Comparison of ENCODE assay signal across 8 cellular contexts in the genomic region with DNA sequence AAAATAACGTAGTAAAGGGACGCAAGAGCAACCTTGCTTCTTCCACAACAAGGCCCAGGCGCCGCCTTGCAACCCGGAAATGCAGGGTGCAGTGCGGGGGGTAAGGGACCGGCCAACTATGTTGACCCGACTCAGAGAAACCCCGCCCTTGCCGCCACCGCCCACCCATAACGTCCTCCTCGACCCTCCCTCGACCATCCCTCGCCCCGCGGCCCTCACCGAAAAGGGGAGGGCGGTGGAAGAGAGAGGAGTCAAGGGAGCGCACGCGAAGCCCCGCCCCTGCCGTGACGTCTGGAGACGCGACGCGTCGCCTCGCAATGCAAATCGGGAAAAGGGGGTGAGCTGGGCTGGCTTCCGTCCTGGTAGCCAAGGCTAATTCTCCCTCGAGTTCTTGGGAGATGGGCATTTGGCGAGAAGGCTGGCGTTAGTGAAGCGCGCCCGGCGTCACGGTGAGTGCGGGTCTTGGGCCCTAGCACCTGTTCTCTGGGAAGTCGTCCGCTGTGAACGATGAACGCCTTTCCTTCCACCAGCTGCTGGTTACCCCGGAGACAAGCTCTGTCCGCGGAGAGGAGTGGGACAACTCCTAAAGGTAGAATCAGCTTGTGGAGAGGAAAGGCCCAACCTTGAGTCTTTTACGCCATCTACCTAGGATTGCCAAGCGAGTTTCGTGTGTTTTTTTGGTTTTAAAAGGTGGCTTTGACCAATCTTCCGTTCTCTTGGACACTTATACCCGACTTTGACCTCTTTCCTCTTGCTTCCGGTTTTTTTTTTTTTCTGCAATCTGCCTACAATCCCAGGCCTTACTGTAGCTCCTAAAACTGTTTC. TPM values are rescaled to one million over a fixed set of nuclear protein-coding genes. Genes with fewer than 3 reads are reported as not detected.
DNase-seq lines count a peak whose midpoint lies in the region; ATAC-seq and TF ChIP-seq lines count a peak whose summit lies in the region.

USP8 (plus strand) TSS at position 340 of the 825 bp plus-strand sequence. CDS start 14,669 bp downstream, outside the sequence.

- H4K20me1 ChIP-seq in fibroblast of lung (ENCODE audit: control insufficient read depth, extremely low read depth, insufficient read depth, low read length), result no peaks in the 10 kb centered on the region

- peaks cover 10% of the 10 kb centered on the region for H3K4me1 Mint-ChIP-seq in activated T-helper 17 cell treated with anti-CD3 and anti-CD28 coated beads, Interleukin-2, amount 50 U/mL, for 72 hours
- peaks cover 23 to 59% (median 34%) of the 10 kb centered on the region in 7 donors for H3K4me1 Mint-ChIP-seq in naive thymus-derived CD4-positive, alpha-beta T cell
- peaks cover 11 to 17% of the 10 kb centered on the region in 2 donors for H3K4me1 Mint-ChIP-seq in stimulated activated naive B cell treated with anti-CD40 and anti-IgM and Interleukin-4, amounts not matched to agents 10 μg/mL and 1 μg/mL and 100 μg/mL, for 72 hours

- H3K4me3 ChIP-seq in LNCaP clone FGC (ENCODE audit: low read depth, low read length), result peak within 1 kb of the TSS; percentile 73
- H3K4me3 ChIP-seq in fibroblast of lung (replicated peaks in 1 of 4; ENCODE audit: control extremely low read depth in 1 of 4, insufficient read depth in 1 of 4, low read depth in 3 of 4, low read length in 4 of 4), result peak within 1 kb of the TSS; percentile 53 to 98 (median 74)
- peak within 1 kb of the TSS; percentile 91 for H3K4me3 ChIP-seq in naive thymus-derived CD4-positive, alpha-beta T cell (ENCODE audit: low read length)

- H3K79me2 ChIP-seq in fibroblast of lung (ENCODE audit: control insufficient read depth, insufficient read depth, low read length), result peaks cover 47% of the 10 kb centered on the region

- no peaks in the 10 kb centered on the region for H3K36me3 ChIP-seq in fibroblast of lung (ENCODE audit: control insufficient read depth, insufficient read depth, low read length)
- H3K36me3 ChIP-seq in naive thymus-derived CD4-positive, alpha-beta T cell (ENCODE audit: control insufficient read depth in 2 of 3, insufficient read depth in 3 of 3, low read length in 3 of 3), result peaks cover 0 to 4% (median 0%) of the 10 kb centered on the region in 3 experiments

- peak within 1 kb of the TSS; percentile 87 for H3K27ac ChIP-seq in RWPE1
- peak within 1 kb of the TSS; percentile 88 for H3K27ac ChIP-seq in fibroblast of lung (ENCODE audit: insufficient read depth, low read length)
- peak within 1 kb of the TSS; percentile 93 for H3K27ac ChIP-seq in naive thymus-derived CD4-positive, alpha-beta T cell (ENCODE audit: low read depth, low read length)

- H3K4me2 ChIP-seq in fibroblast of lung (ENCODE audit: extremely low read depth, insufficient read depth, low read length), result peak within 1 kb of the TSS; percentile 86

- POLR2A ChIA-PET in RWPE1 (lab: Yijun Ruan, JAX; ENCODE audit: low non-redundant PET), result interaction anchor here (0.6 to 0.7 kb wide), 3 partner anchors 68 to 450 kb away, joined by 3 to 6 read pairs (median 4); no protein-coding TSS in a partner anchor
- POLR2A ChIA-PET in naive thymus-derived CD4-positive, alpha-beta T cell (lab: Charles Lee), result interaction anchor here (0.6 to 4.7 kb wide), 10 partner anchors 8 to 1586 kb away, joined by 3 to 115 read pairs (median 4); partner anchors contain the start of genes GABPB1 and TRPM7

- H3K4me1 ChIP-seq in fibroblast of lung (ENCODE audit: control insufficient read depth, extremely low read depth, insufficient read depth, low read length), result no peaks in the 10 kb centered on the region
- H3K4me1 ChIP-seq in naive thymus-derived CD4-positive, alpha-beta T cell (ENCODE audit: control insufficient read depth in 2 of 2, insufficient read depth in 2 of 2, low read length in 2 of 2), result peaks cover 8 to 20% of the 10 kb centered on the region in 2 donors

- H3K27ac Mint-ChIP-seq in activated T-helper 17 cell treated with anti-CD3 and anti-CD28 coated beads, Interleukin-2, amount 50 U/mL, for 72 hours, result peak within 1 kb of the TSS; percentile 97
- peak within 1 kb of the TSS; percentile 91 to 99 (median 97) for H3K27ac Mint-ChIP-seq in naive thymus-derived CD4-positive, alpha-beta T cell
- peak within 1 kb of the TSS; percentile 99 for H3K27ac Mint-ChIP-seq in stimulated activated naive B cell treated with anti-CD40 and anti-IgM and Interleukin-4, amounts not matched to agents 10 μg/mL and 1 μg/mL and 100 μg/mL, for 72 hours

- H2AFZ ChIP-seq in fibroblast of lung (ENCODE audit: low read length), result peak within 1 kb of the TSS; percentile 44

- intact Hi-C loops in naive thymus-derived CD4-positive, alpha-beta T cell (cut with micrococcal nuclease), result loop anchor here (1.0 to 10.0 kb wide), 18 partner anchors 69 to 1613 kb away; partner anchors contain the start of genes COPS2 (in 2 of the 2), EID1 (in 2 of the 2), FAM227B (in 2 of the 2) and SPPL2A (in 2 of the 2)

- peak within 1 kb of the TSS; percentile 60 for H3K9ac ChIP-seq in fibroblast of lung (ENCODE audit: insufficient read depth, low read length)

- CTCF ChIA-PET in RWPE1 (lab: Yijun Ruan, JAX), result interaction anchor here (0.5 to 0.6 kb wide), 3 partner anchors 96 to 1393 kb away, joined by 3 to 4 read pairs (median 3); no protein-coding TSS in a partner anchor
- CTCF ChIA-PET in naive thymus-derived CD4-positive, alpha-beta T cell (lab: Charles Lee), result interaction anchor here (1.3 kb wide), 1 partner anchor 69 kb away, joined by 4 read pairs; the partner anchor contains the start of gene GABPB1

- no peaks in the 10 kb centered on the region for H3K27me3 ChIP-seq in fibroblast of lung (ENCODE audit: control insufficient read depth, insufficient read depth, low read length)
- no peaks in the 10 kb centered on the region for H3K27me3 ChIP-seq in naive thymus-derived CD4-positive, alpha-beta T cell (ENCODE audit: control insufficient read depth in 2 of 2, insufficient read depth in 2 of 2, low read length in 2 of 2)

- no peak for TF ChIP-seq CTCF in LNCaP clone FGC (IDR thresholded peaks at IDR 0.05; ENCODE audit: control insufficient read depth, extremely low read depth, insufficient read depth)
- TF ChIP-seq CTCF in RWPE1 (conservative IDR thresholded peaks at IDR 0.05; ENCODE audit: low read depth), result no peak
- TF ChIP-seq CTCF in fibroblast of lung (conservative IDR thresholded peaks at IDR 0.05 in 1 of 2, IDR thresholded peaks at IDR 0.05 in 1 of 2; ENCODE audit: low read depth in 1 of 2, low read length in 2 of 2), result no peak

- H3K36me3 Mint-ChIP-seq in activated T-helper 17 cell treated with anti-CD3 and anti-CD28 coated beads, Interleukin-2, amount 50 U/mL, for 72 hours (ENCODE audit: low read depth), result peaks cover 22% of the 10 kb centered on the region
- H3K36me3 Mint-ChIP-seq in naive thymus-derived CD4-positive, alpha-beta T cell, result peaks cover 0 to 4% (median 3%) of the 10 kb centered on the region in 5 donors
- peaks cover 5 to 19% of the 10 kb centered on the region in 2 donors for H3K36me3 Mint-ChIP-seq in stimulated activated naive B cell treated with anti-CD40 and anti-IgM and Interleukin-4, amounts not matched to agents 10 μg/mL and 1 μg/mL and 100 μg/mL, for 72 hours

- no peaks in the 10 kb centered on the region for H3K27me3 Mint-ChIP-seq in activated T-helper 17 cell treated with anti-CD3 and anti-CD28 coated beads, Interleukin-2, amount 50 U/mL, for 72 hours
- H3K27me3 Mint-ChIP-seq in naive thymus-derived CD4-positive, alpha-beta T cell, result no peaks in the 10 kb centered on the region
- H3K27me3 Mint-ChIP-seq in stimulated activated naive B cell treated with anti-CD40 and anti-IgM and Interleukin-4, amounts not matched to agents 10 μg/mL and 1 μg/mL and 100 μg/mL, for 72 hours, result no peaks in the 10 kb centered on the region

- no peaks in the 10 kb centered on the region for H3K9me3 ChIP-seq in fibroblast of lung (ENCODE audit: control insufficient read depth, insufficient read depth, low read depth, low read length)
- H3K9me3 ChIP-seq in naive thymus-derived CD4-positive, alpha-beta T cell (ENCODE audit: control insufficient read depth in 2 of 3, low read length in 3 of 3), result no peaks in the 10 kb centered on the region

- peak; percentile 97 for ATAC-seq in activated T-helper 17 cell treated with anti-CD3 and anti-CD28 coated beads, Interleukin-2, amount 50 U/mL, for 72 hours (replicated peaks)
- peak; percentile 98 for ATAC-seq in naive thymus-derived CD4-positive, alpha-beta T cell
- peak; percentile 97 to 98 for ATAC-seq in stimulated activated naive B cell treated with anti-CD40 and anti-IgM and Interleukin-4, amounts not matched to agents 10 μg/mL and 1 μg/mL and 100 μg/mL, for 72 hours (replicated peaks)

- no peaks in the 10 kb centered on the region for H3K9me3 Mint-ChIP-seq in activated T-helper 17 cell treated with anti-CD3 and anti-CD28 coated beads, Interleukin-2, amount 50 U/mL, for 72 hours
- H3K9me3 Mint-ChIP-seq in naive thymus-derived CD4-positive, alpha-beta T cell, result no peaks in the 10 kb centered on the region
- no peaks in the 10 kb centered on the region for H3K9me3 Mint-ChIP-seq in stimulated activated naive B cell treated with anti-CD40 and anti-IgM and Interleukin-4, amounts not matched to agents 10 μg/mL and 1 μg/mL and 100 μg/mL, for 72 hours

- DNase-seq in Daoy (ENCODE audit: low read depth) (peak; percentile 100), GOT3 (lab: John Stamatoyannopoulos, UW) (peak; percentile 74), LNCaP clone FGC (ENCODE audit: low read depth) (peak; percentile 92), RWPE1 (ENCODE audit: low spot score) (peak; percentile 95), fibroblast of lung (ENCODE audit: low read depth in 2 of 2) (peak; percentile 96 to 97)
- DNase-seq in naive thymus-derived CD4-positive, alpha-beta T cell, result peak; percentile 88 to 95 (median 93)
- DNase-seq in stimulated activated naive B cell treated with anti-CD40 and anti-IgM and Interleukin-4, amounts not matched to agents 10 μg/mL and 1 μg/mL and 100 μg/mL, for 72 hours, result peak; percentile 96

- H3K4me3 Mint-ChIP-seq in activated T-helper 17 cell treated with anti-CD3 and anti-CD28 coated beads, Interleukin-2, amount 50 U/mL, for 72 hours, result peak within 1 kb of the TSS; percentile 91
- H3K4me3 Mint-ChIP-seq in naive thymus-derived CD4-positive, alpha-beta T cell, result peak within 1 kb of the TSS; percentile 86 to 100 (median 98)
- peak within 1 kb of the TSS; percentile 92 to 99 for H3K4me3 Mint-ChIP-seq in stimulated activated naive B cell treated with anti-CD40 and anti-IgM and Interleukin-4, amounts not matched to agents 10 μg/mL and 1 μg/mL and 100 μg/mL, for 72 hours

RNA-seq across cellular contexts. Expression of gene USP8, which starts in this region (rescaled TPM):
- total RNA-seq in Daoy (2014; rRNA removed; shearing (Covaris generic)), result 93.2 and 112 TPM in 2 replicates
- total RNA-seq in activated T-helper 17 cell treated with anti-CD3 and anti-CD28 coated beads, Interleukin-2, amount 50 U/mL, for 72 hours, result 10 to 100 TPM; 60.2 to 60.6 TPM
- 37.8 and 52.2 TPM in 2 replicates for total RNA-seq in fibroblast of lung
- polyA plus RNA-seq in fibroblast of lung, result 47.6 and 58.5 TPM in 2 replicates
- 30.5 and 34.5 TPM in 2 replicates for polyA plus RNA-seq in fibroblast of lung (2012)
- polyA minus RNA-seq in fibroblast of lung (ENCODE audit: low replicate concordance), result 31.0 and 38.3 TPM in 2 replicates
- total RNA-seq in naive thymus-derived CD4-positive, alpha-beta T cell, result 10 to 100 TPM; 52.8 to 61.8 (median 57.1) TPM
- polyA plus RNA-seq in naive thymus-derived CD4-positive, alpha-beta T cell, result 10 to 100 TPM; 34.7 to 50.7 TPM

Comparison
In these comparisons a context has a peak if more than half of its experiments do, and no peak if none do; other contexts are left out.
1. Peak in every context shown above with its lines: DNase-seq, ATAC-seq, H3K4me3 ChIP-seq and H3K27ac ChIP-seq.